In genomic region chr6:163010145-163010544, GRCh38 we compare ENCODE assay signal across 18 cellular contexts.
DNase-seq lines count a peak whose midpoint lies in the region; ATAC-seq and TF ChIP-seq lines count a peak whose summit lies in the region.
"Had no signal": no experiment of that assay in that cellular context is flagged by ENCODE, and none has a peak within 500 bp of the region (broad histone marks: within the 10 kb centered on the region; RNA-seq: fewer than 3 reads in every experiment).

No MANE protein-coding gene starts in this region.

- DNase-seq in NCI-H1417 (lab: John Stamatoyannopoulos, UW) = peak in 2 of 3 experiments; percentile 40 to 72
- DNase-seq in NCI-H1417 treated with DMSO at 0.1 percent for 48 hours (lab: John Stamatoyannopoulos, UW) = no peak
- DNase-seq in NCI-H69 (lab: John Stamatoyannopoulos, UW) = peak; percentile 20
- no peak for DNase-seq in nephron progenitor cell
- no peak for DNase-seq in NCI-H2029 (lab: John Stamatoyannopoulos, UW)
- DNase-seq in NCI-H187 (lab: John Stamatoyannopoulos, UW) = no peak
- DNase-seq: Caco-2; CD4-positive, CD25-positive, alpha-beta regulatory T cell; CD8-positive, alpha-beta T cell; DMS79; EL; GDM1; H9 had no signal

- peaks cover 6% of the 10 kb centered on the region for H3K27me3 Mint-ChIP-seq in nephron progenitor cell (ENCODE audit: low read depth, poor library complexity)
- H3K27me3 Mint-ChIP-seq: B cell; CD4-positive, CD25-positive, alpha-beta regulatory T cell had no signal

- H3K27ac Mint-ChIP-seq in nephron progenitor cell = peak overlapping the region; percentile 7
- H3K27ac Mint-ChIP-seq: B cell; CD8-positive, alpha-beta T cell; GM23338; H9 had no signal

- no peak for TF ChIP-seq CTCF in nephron progenitor cell (IDR thresholded peaks at IDR 0.05)

- H3K9me3 Mint-ChIP-seq in nephron progenitor cell = peaks cover 10% of the 10 kb centered on the region
- H3K9me3 Mint-ChIP-seq: GM23338, H9 had no signal

- peaks cover 22% of the 10 kb centered on the region for H3K4me1 Mint-ChIP-seq in nephron progenitor cell
- H3K4me1 Mint-ChIP-seq: B cell; CD4-positive, CD25-positive, alpha-beta regulatory T cell; GM23338 had no signal

- no peak overlapping the region for H3K4me3 Mint-ChIP-seq in nephron progenitor cell
- H3K4me3 Mint-ChIP-seq: B cell; CD4-positive, CD25-positive, alpha-beta regulatory T cell; CD8-positive, alpha-beta T cell; GM23338; H9 had no signal

- peaks cover 5% of the 10 kb centered on the region for H3K36me3 Mint-ChIP-seq in nephron progenitor cell (ENCODE audit: low read depth)
- H3K36me3 Mint-ChIP-seq: CD4-positive, CD25-positive, alpha-beta regulatory T cell; CD8-positive, alpha-beta T cell had no signal

- no peak for ATAC-seq in HG02884 (IDR thresholded peaks at IDR 0.05; ENCODE audit: unreplicated experiment)
- ATAC-seq: CD8-positive, alpha-beta T cell; GM12878; GM23338; HCT116 had no signal

Comparison
In these comparisons a context has a peak if more than half of its experiments do, and no peak if none do; other contexts are left out.
1. DNase-seq: peak in NCI-H1417 (2 of 3) and NCI-H69 (single experiment); none in NCI-H1417 treated with DMSO at 0.1 percent for 48 hours (single experiment), nephron progenitor cell (single experiment), NCI-H2029 (single experiment) and NCI-H187 (0 of 2).